ENCODE assay signal across 8 cellular contexts in genomic region chr18:11852048-11852341, GRCh38. TPM values are rescaled to one million over a fixed set of nuclear protein-coding genes. Genes with fewer than 3 reads are reported as not detected.
A peak's percentile ranks its signal among the peaks of the same experiment; 100 is the strongest.
DNase-seq lines count a peak whose midpoint lies in the region; ATAC-seq, FAIRE-seq and TF ChIP-seq lines count a peak whose summit lies in the region.

No MANE protein-coding gene starts in this region.

- peaks cover 28% of the 10 kb centered on the region for H3K4me1 Mint-ChIP-seq in central memory CD8-positive, alpha-beta T cell

- TF ChIP-seq POLR2A in A549 (IDR thresholded peaks at IDR 0.05; ENCODE audit: low read length), result no peak

- TF ChIP-seq RAD21 in A549 (conservative IDR thresholded peaks at IDR 0.05 in 1 of 2, IDR thresholded peaks at IDR 0.05 in 1 of 2), result no peak

- peak overlapping the region; percentile 98 for H3K4me3 Mint-ChIP-seq in central memory CD8-positive, alpha-beta T cell

- no peaks in the 10 kb centered on the region for H3K36me3 ChIP-seq in HUES64 (ENCODE audit: insufficient read depth, low read length)
- peaks cover 4% of the 10 kb centered on the region for H3K36me3 ChIP-seq in muscle layer of colon (ENCODE audit: insufficient read depth, low read length)

- H3K4me1 ChIP-seq in A549 (peaks cover 61% of the 10 kb centered on the region), HUES64 (ENCODE audit: insufficient read depth, low read length) (peaks cover 27% of the 10 kb centered on the region), muscle layer of colon (ENCODE audit: insufficient read depth, low read length) (peaks cover 29% of the 10 kb centered on the region)

- FAIRE-seq in A549 (lab: Jason Lieb, UNC), result no peak

- H3K9ac ChIP-seq in HUES64 (ENCODE audit: low read depth, low read length) (peak overlapping the region; percentile 92), muscle layer of colon (ENCODE audit: low read length) (peak overlapping the region; percentile 100)

- no peaks in the 10 kb centered on the region for H3K9me3 Mint-ChIP-seq in central memory CD8-positive, alpha-beta T cell

- no peak; a peak in 2 of 6 replicates for ATAC-seq in A549
- no peak for ATAC-seq in central memory CD8-positive, alpha-beta T cell (replicated peaks; ENCODE audit: extremely low read depth, poor library complexity, severe bottlenecking)
- ATAC-seq in GM19397 (IDR thresholded peaks at IDR 0.05; ENCODE audit: unreplicated experiment), result no peak
- no peak for ATAC-seq in GM21825 (IDR thresholded peaks at IDR 0.05; ENCODE audit: unreplicated experiment)

- H3K27me3 ChIP-seq in HUES64 (ENCODE audit: insufficient read depth, low read length) (no peaks in the 10 kb centered on the region), muscle layer of colon (ENCODE audit: control insufficient read depth in 1 of 2, insufficient read depth in 2 of 2, low read length in 2 of 2) (no peaks in the 10 kb centered on the region)

- TF ChIP-seq EP300 in A549 (IDR thresholded peaks at IDR 0.05), result no peak

- H3K27ac ChIP-seq in A549 (peak overlapping the region; percentile 91 to 99), HUES64 (ENCODE audit: low read depth, low read length) (peak overlapping the region; percentile 80), muscle layer of colon (ENCODE audit: low read depth, low read length) (peak overlapping the region; percentile 99)

- no peaks in the 10 kb centered on the region for H3K27me3 Mint-ChIP-seq in central memory CD8-positive, alpha-beta T cell

- WGBS in A549 (ENCODE audit: missing lambda C conversion rate), result 0% methylated on average over 6 of the region's 9 CpGs
- WGBS in HUES64, result 4% methylated on average over 9 of the region's 9 CpGs

- CTCF ChIA-PET in A549 (lab: Yijun Ruan, JAX), result no interaction called here

- TF ChIP-seq CTCF in A549 (IDR thresholded peaks at IDR 0.05), result no peak

- H3K36me3 Mint-ChIP-seq in central memory CD8-positive, alpha-beta T cell (ENCODE audit: insufficient read depth), result peaks cover 38% of the 10 kb centered on the region

- peak overlapping the region; percentile 75 for H3K4me2 ChIP-seq in A549

- no peaks in the 10 kb centered on the region for H3K9me3 ChIP-seq in A549
- no peaks in the 10 kb centered on the region for H3K9me3 ChIP-seq in HUES64 (ENCODE audit: insufficient read depth, low read depth, low read length)
- no peaks in the 10 kb centered on the region for H3K9me3 ChIP-seq in muscle layer of colon (ENCODE audit: low read length)

- H3K4me3 ChIP-seq in A549, result peak overlapping the region; percentile 78
- peak overlapping the region; percentile 82 for H3K4me3 ChIP-seq in HUES64 (ENCODE audit: low read length)
- H3K4me3 ChIP-seq in muscle layer of colon (ENCODE audit: low read depth in 1 of 2, low read length in 2 of 2), result peak overlapping the region; percentile 90 to 100

- H3K27ac Mint-ChIP-seq in central memory CD8-positive, alpha-beta T cell (ENCODE audit: low read depth), result peak overlapping the region; percentile 100

- POLR2A ChIA-PET in A549 (lab: Yijun Ruan, JAX), result no interaction called here

- DNase-seq in A549 (ENCODE audit: low read depth in 1 of 2, low spot score in 1 of 2) (no peak), kidney tubule cell (ENCODE audit: low spot score) (no peak)
- DNase-seq in central memory CD8-positive, alpha-beta T cell (ENCODE audit: low spot score in 2 of 2), result no peak
- no peak for DNase-seq in stimulated activated CD4-positive, alpha-beta T cell treated with anti-CD3 and anti-CD28 coated beads, Interleukin-15, amount 100 ng/mL, for 24 hours

TF ChIP-seq in A549, 52 proteins besides CTCF, POLR2A, EP300 and RAD21:
- TF ChIP-seq GATA3 (IDR thresholded peaks at IDR 0.05; ENCODE audit: borderline replicate concordance) (no peak), POLR2AphosphoS2 (conservative IDR thresholded peaks at IDR 0.05; ENCODE audit: low read length) (0 out of 2 replicates have a peak, but pooled peaks have one; percentile 9), BHLHE40 (IDR thresholded peaks at IDR 0.05; ENCODE audit: low read depth, low read length) (no peak), ZFP36 (IDR thresholded peaks at IDR 0.05; ENCODE audit: borderline replicate concordance, partially characterized antibody) (no peak), CBX8 (IDR thresholded peaks at IDR 0.05) (no peak), HOXA7 (CRISPR knock-in tag; IDR thresholded peaks at IDR 0.05) (no peak)

RNA-seq across cellular contexts. Expression of gene CHMP1B, which starts 0.8 kb away (rescaled TPM):
- polyA plus RNA-seq in A549 (2011; rRNA removed), result 53.0 and 60.8 TPM in 2 replicates
- polyA plus RNA-seq in A549 (2012; cell fraction: cytosol; rRNA removed), result 36.0 and 39.7 TPM in 2 replicates
- 18.5 and 36.3 TPM in 2 replicates for polyA plus RNA-seq in A549 (2012; cell fraction: nucleus; rRNA removed)
- 34.4 to 44.9 TPM (median 39.3 TPM) in 3 replicates for polyA plus RNA-seq in A549 (2017; fragmentation: RNase III; extraction: RNeasy Plus Mini Kit Qiagen cat#74134 plus additional on column Dnase treatment)
- 38.6 and 41.5 TPM in 2 replicates for polyA minus RNA-seq in A549 (2011; rRNA and poly(A)+ RNA removed)
- polyA plus RNA-seq in HUES64 (2013, experiment 1 of 2), result 22.3 TPM
- 26.2 TPM for polyA plus RNA-seq in HUES64 (2013, experiment 2 of 2)

RNA-seq across cellular contexts. Expression of gene MPPE1, which starts 56.1 kb away (rescaled TPM):
- polyA plus RNA-seq in A549 (2011; rRNA removed), result 23.2 and 26.4 TPM in 2 replicates
- polyA plus RNA-seq in A549 (2012; cell fraction: cytosol; rRNA removed), result 13.3 and 15.1 TPM in 2 replicates
- 29.2 and 33.9 TPM in 2 replicates for polyA plus RNA-seq in A549 (2012; cell fraction: nucleus; rRNA removed)
- 18.5 to 20.4 TPM (median 19.5 TPM) in 3 replicates for polyA plus RNA-seq in A549 (2017; fragmentation: RNase III; extraction: RNeasy Plus Mini Kit Qiagen cat#74134 plus additional on column Dnase treatment)
- polyA minus RNA-seq in A549 (2011; rRNA and poly(A)+ RNA removed), result 12.9 and 18.9 TPM in 2 replicates
- polyA plus RNA-seq in HUES64 (2013, experiment 1 of 2), result 10.8 TPM
- 10.6 TPM for polyA plus RNA-seq in HUES64 (2013, experiment 2 of 2)
